In the genomic region with DNA sequence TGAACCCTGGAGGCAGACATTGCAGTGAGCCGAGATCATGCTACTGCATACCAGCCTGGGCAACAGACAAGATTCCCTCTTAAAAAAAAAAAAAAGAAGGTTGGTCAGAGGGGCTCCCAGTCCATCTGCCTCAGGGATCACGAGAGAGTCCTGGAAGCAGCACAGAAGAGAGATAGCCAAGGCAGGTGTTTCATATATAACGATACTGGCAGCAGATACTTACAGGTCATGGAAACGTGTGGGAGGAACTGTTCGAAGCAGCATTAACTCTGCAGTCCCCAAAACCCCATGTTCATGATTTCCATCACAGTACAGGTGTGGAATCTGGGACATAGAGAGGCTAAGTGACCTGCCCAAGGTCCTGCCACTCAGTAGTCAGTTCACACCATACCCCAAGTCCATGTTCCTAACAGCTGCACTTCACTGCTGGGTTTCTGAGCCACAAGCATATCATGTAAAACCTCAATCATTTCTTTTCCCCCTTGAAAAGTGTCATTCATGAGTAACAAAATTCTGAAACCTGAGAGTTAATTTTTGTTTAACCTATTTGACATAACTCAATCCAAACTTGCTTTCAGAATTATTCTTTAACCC, we compare ENCODE assay signal across 18 cellular contexts. TPM values are rescaled to one million over a fixed set of nuclear protein-coding genes. Genes with fewer than 3 reads are reported as not detected.
A peak's percentile ranks its signal among the peaks of the same experiment; 100 is the strongest.
DNase-seq lines count a peak whose midpoint lies in the region; ATAC-seq and TF ChIP-seq lines count a peak whose summit lies in the region.
"Had no signal": no experiment of that assay in that cellular context is flagged by ENCODE, and none has a peak within 500 bp of the region (broad histone marks: within the 10 kb centered on the region; RNA-seq: fewer than 3 reads in every experiment).

No MANE protein-coding gene starts in this region.

- ATAC-seq in activated CD8-positive, alpha-beta T cell treated with anti-CD3 and anti-CD28 coated beads for 36 hours = peak; percentile 49
- no peak for ATAC-seq in activated CD8-positive, alpha-beta T cell treated with anti-CD3 and anti-CD28 coated beads, Interleukin-2, amount 10 ng/mL, durations not matched to agents 7 days and 5 days
- no peak for ATAC-seq in HG02763 (IDR thresholded peaks at IDR 0.05; ENCODE audit: unreplicated experiment)
- ATAC-seq: A549, Panc1 had no signal

- POLR2A ChIA-PET in activated CD8-positive, alpha-beta T cell treated with anti-CD3 and anti-CD28 coated beads for 36 hours (lab: Charles Lee) = no interaction called here
- POLR2A ChIA-PET in activated CD8-positive, alpha-beta T cell treated with anti-CD3 and anti-CD28 coated beads, Interleukin-2, amount 10 ng/mL, durations not matched to agents 7 days and 5 days (lab: Charles Lee) = no interaction called here
- POLR2A ChIA-PET in RWPE1 (lab: Yijun Ruan, JAX; ENCODE audit: low non-redundant PET) = no interaction called here

- peaks cover 37% of the 10 kb centered on the region for H3K79me2 ChIP-seq in osteoblast (ENCODE audit: insufficient read depth, low read length)

- peaks cover 57% of the 10 kb centered on the region for H3K36me3 ChIP-seq in osteoblast (ENCODE audit: insufficient read depth, low read length)
- H3K36me3 ChIP-seq in effector memory CD4-positive, alpha-beta T cell (ENCODE audit: control insufficient read depth, insufficient read depth, low read length) = peaks cover 51% of the 10 kb centered on the region

- no peaks in the 10 kb centered on the region for H3K4me1 ChIP-seq in osteoblast (ENCODE audit: insufficient read depth, low read length)
- H3K4me1 ChIP-seq in effector memory CD4-positive, alpha-beta T cell (ENCODE audit: control insufficient read depth, insufficient read depth, low read length, poor library complexity, severe bottlenecking) = peaks cover 5% of the 10 kb centered on the region

- no peak overlapping the region for H3K4me3 ChIP-seq in osteoblast (ENCODE audit: insufficient read depth, low read length)
- no peak overlapping the region for H3K4me3 ChIP-seq in effector memory CD4-positive, alpha-beta T cell (ENCODE audit: insufficient read depth, low read depth, low read length, poor library complexity, severe bottlenecking)
- H3K4me3 ChIP-seq: A549 had no signal

- H3K27ac Mint-ChIP-seq in activated CD8-positive, alpha-beta T cell treated with anti-CD3 and anti-CD28 coated beads for 36 hours = peak overlapping the region; percentile 82
- H3K27ac Mint-ChIP-seq in activated CD8-positive, alpha-beta T cell treated with anti-CD3 and anti-CD28 coated beads, Interleukin-2, amount 10 ng/mL, durations not matched to agents 7 days and 5 days = no peak overlapping the region
- H3K27ac Mint-ChIP-seq in brain = peak overlapping the region in 4 of 5 experiments; percentile 81 to 99 (median 95)

- no peak overlapping the region for H3K4me3 Mint-ChIP-seq in activated CD8-positive, alpha-beta T cell treated with anti-CD3 and anti-CD28 coated beads for 36 hours
- H3K4me3 Mint-ChIP-seq in activated CD8-positive, alpha-beta T cell treated with anti-CD3 and anti-CD28 coated beads, Interleukin-2, amount 10 ng/mL, durations not matched to agents 7 days and 5 days = no peak overlapping the region
- H3K4me3 Mint-ChIP-seq in brain = no peak overlapping the region
- H3K4me3 Mint-ChIP-seq: CD14-positive monocyte had no signal

- no peaks in the 10 kb centered on the region for H3K27me3 Mint-ChIP-seq in activated CD8-positive, alpha-beta T cell treated with anti-CD3 and anti-CD28 coated beads for 36 hours
- H3K27me3 Mint-ChIP-seq in activated CD8-positive, alpha-beta T cell treated with anti-CD3 and anti-CD28 coated beads, Interleukin-2, amount 10 ng/mL, durations not matched to agents 7 days and 5 days (ENCODE audit: low read depth) = no peaks in the 10 kb centered on the region
- no peaks in the 10 kb centered on the region for H3K27me3 Mint-ChIP-seq in brain

- H3K27ac ChIP-seq in RWPE1 (peak overlapping the region; percentile 96), osteoblast (ENCODE audit: low read depth, low read length) (no peak overlapping the region)
- H3K27ac ChIP-seq in effector memory CD4-positive, alpha-beta T cell (ENCODE audit: insufficient read depth, low read length, poor library complexity, severe bottlenecking) = no peak overlapping the region
- H3K27ac ChIP-seq: A549 had no signal

- H4K20me1 ChIP-seq in osteoblast (ENCODE audit: insufficient read depth, low read length) = peaks cover 10% of the 10 kb centered on the region

- H3K36me3 Mint-ChIP-seq in activated CD8-positive, alpha-beta T cell treated with anti-CD3 and anti-CD28 coated beads for 36 hours (ENCODE audit: low read depth) = peaks cover 48% of the 10 kb centered on the region
- peaks cover 51% of the 10 kb centered on the region for H3K36me3 Mint-ChIP-seq in activated CD8-positive, alpha-beta T cell treated with anti-CD3 and anti-CD28 coated beads, Interleukin-2, amount 10 ng/mL, durations not matched to agents 7 days and 5 days (ENCODE audit: low read depth)
- peaks cover 79% of the 10 kb centered on the region for H3K36me3 Mint-ChIP-seq in brain

- H3K9me3 Mint-ChIP-seq in activated CD8-positive, alpha-beta T cell treated with anti-CD3 and anti-CD28 coated beads for 36 hours = no peaks in the 10 kb centered on the region
- H3K9me3 Mint-ChIP-seq in activated CD8-positive, alpha-beta T cell treated with anti-CD3 and anti-CD28 coated beads, Interleukin-2, amount 10 ng/mL, durations not matched to agents 7 days and 5 days (ENCODE audit: insufficient read depth) = no peaks in the 10 kb centered on the region
- peaks cover 2 to 6% (median 5%) of the 10 kb centered on the region in 5 experiments for H3K9me3 Mint-ChIP-seq in brain
- H3K9me3 Mint-ChIP-seq: CD14-positive monocyte had no signal

- H3K9me3 ChIP-seq in osteoblast (ENCODE audit: low read depth, low read length) = no peaks in the 10 kb centered on the region
- H3K9me3 ChIP-seq in effector memory CD4-positive, alpha-beta T cell (ENCODE audit: control insufficient read depth, low read length) = no peaks in the 10 kb centered on the region
- H3K9me3 ChIP-seq: A549 had no signal

- no peak for DNase-seq in activated CD8-positive, alpha-beta T cell treated with anti-CD3 and anti-CD28 coated beads for 36 hours
- DNase-seq in activated CD8-positive, alpha-beta T cell treated with anti-CD3 and anti-CD28 coated beads, Interleukin-2, amount 10 ng/mL, durations not matched to agents 7 days and 5 days = no peak
- no peak for DNase-seq in RWPE1 (ENCODE audit: low spot score)
- DNase-seq in osteoblast (ENCODE audit: insufficient read length, low spot score, missing footprints) = peak; percentile 21
- DNase-seq in effector memory CD4-positive, alpha-beta T cell = no peak
- DNase-seq in NCI-H510A treated with DMSO at 0.1 percent for 48 hours (lab: John Stamatoyannopoulos, UW) = no peak
- DNase-seq: COR-L47, DMS153, H7, KG1, NCI-H1092, NCI-H1694 treated with DMSO at 0.1 percent for 48 hours, NCI-H748 treated with DMSO at 0.1 percent for 48 hours had no signal

- no peaks in the 10 kb centered on the region for H3K27me3 ChIP-seq in osteoblast (ENCODE audit: insufficient read depth, low read length)
- no peaks in the 10 kb centered on the region for H3K27me3 ChIP-seq in effector memory CD4-positive, alpha-beta T cell (replicated peaks; ENCODE audit: control insufficient read depth, insufficient read depth, low read length, poor library complexity, severe bottlenecking)

- no peak overlapping the region for H2AFZ ChIP-seq in osteoblast (ENCODE audit: low read length)

- H3K4me2 ChIP-seq in osteoblast (ENCODE audit: insufficient read depth, low read length) = no peak overlapping the region
- H3K4me2 ChIP-seq: A549 had no signal

- CTCF ChIA-PET in activated CD8-positive, alpha-beta T cell treated with anti-CD3 and anti-CD28 coated beads for 36 hours (lab: Charles Lee) = interaction anchor here (1.0 kb wide), 1 partner anchor 17 kb away, joined by 4 read pairs; no protein-coding TSS in a partner anchor
- CTCF ChIA-PET in activated CD8-positive, alpha-beta T cell treated with anti-CD3 and anti-CD28 coated beads, Interleukin-2, amount 10 ng/mL, durations not matched to agents 7 days and 5 days (lab: Charles Lee) = no interaction called here
- CTCF ChIA-PET in RWPE1 (lab: Yijun Ruan, JAX) = no interaction called here

- no peak for TF ChIP-seq CTCF in activated CD8-positive, alpha-beta T cell treated with anti-CD3 and anti-CD28 coated beads for 36 hours (IDR thresholded peaks at IDR 0.05)
- TF ChIP-seq CTCF in RWPE1 (conservative IDR thresholded peaks at IDR 0.05; ENCODE audit: low read depth) = no peak
- TF ChIP-seq CTCF in brain (conservative IDR thresholded peaks at IDR 0.05) = no peak
- TF ChIP-seq CTCF in osteoblast (IDR thresholded peaks at IDR 0.05; ENCODE audit: extremely low read depth, low read depth, low read length) = no peak

- H3K4me1 Mint-ChIP-seq in activated CD8-positive, alpha-beta T cell treated with anti-CD3 and anti-CD28 coated beads for 36 hours (ENCODE audit: low read depth) = peaks cover 37% of the 10 kb centered on the region
- H3K4me1 Mint-ChIP-seq in activated CD8-positive, alpha-beta T cell treated with anti-CD3 and anti-CD28 coated beads, Interleukin-2, amount 10 ng/mL, durations not matched to agents 7 days and 5 days (ENCODE audit: low read depth) = peaks cover 20% of the 10 kb centered on the region
- H3K4me1 Mint-ChIP-seq in brain = peaks cover 24% of the 10 kb centered on the region

- intact Hi-C loops in activated CD8-positive, alpha-beta T cell treated with anti-CD3 and anti-CD28 coated beads for 36 hours (cut with micrococcal nuclease) = no loop called here

RNA-seq across cellular contexts. Expression of a gene that starts 16.7 kb away (rescaled TPM):
- 100 to 1,000 TPM; 108 to 111 TPM for total RNA-seq in activated CD8-positive, alpha-beta T cell treated with anti-CD3 and anti-CD28 coated beads for 36 hours
- total RNA-seq in activated CD8-positive, alpha-beta T cell treated with anti-CD3 and anti-CD28 coated beads, Interleukin-2, amount 10 ng/mL, durations not matched to agents 7 days and 5 days = 10 to 100 TPM; 58.3 to 58.4 TPM
- polyA plus RNA-seq in brain (ENCODE audit: insufficient read depth, low read depth, low replicate concordance) = 242 TPM
- total RNA-seq in osteoblast = 209 and 226 TPM in 2 replicates

RNA-seq across cellular contexts. Expression of a gene that starts 21.7 kb away (rescaled TPM):
- 10 to 100 TPM; 28.1 to 31.0 TPM for total RNA-seq in activated CD8-positive, alpha-beta T cell treated with anti-CD3 and anti-CD28 coated beads for 36 hours
- 10 to 100 TPM; 28.2 to 30.0 TPM for total RNA-seq in activated CD8-positive, alpha-beta T cell treated with anti-CD3 and anti-CD28 coated beads, Interleukin-2, amount 10 ng/mL, durations not matched to agents 7 days and 5 days
- polyA plus RNA-seq in brain (ENCODE audit: insufficient read depth, low read depth, low replicate concordance) = 23.5 TPM
- 10.9 and 16.3 TPM in 2 replicates for total RNA-seq in osteoblast

RNA-seq across cellular contexts. Expression of a gene that starts 22.0 kb away (rescaled TPM):
- 100 to 1,000 TPM in 1 of 2 experiments, 10 to 100 TPM in 1; 96.9 to 101 TPM for total RNA-seq in activated CD8-positive, alpha-beta T cell treated with anti-CD3 and anti-CD28 coated beads for 36 hours
- 100 to 1,000 TPM; 148 to 149 TPM for total RNA-seq in activated CD8-positive, alpha-beta T cell treated with anti-CD3 and anti-CD28 coated beads, Interleukin-2, amount 10 ng/mL, durations not matched to agents 7 days and 5 days
- polyA plus RNA-seq in brain (ENCODE audit: insufficient read depth, low read depth, low replicate concordance) = 3.7 TPM
- total RNA-seq in osteoblast = 42.7 and 43.6 TPM in 2 replicates
